3 cellular contexts compared by ENCODE assay signal in genomic region chrX:14984425-14984824, GRCh38.
DNase-seq lines count a peak whose midpoint lies in the region; ATAC-seq, FAIRE-seq and TF ChIP-seq lines count a peak whose summit lies in the region.
"Not testable (repeated sequence)": the region's sequence is repeated elsewhere in the genome, so short reads cannot be mapped to it uniquely, and the experiment has no call there.

No MANE protein-coding gene starts in this region.

- TF ChIP-seq EP300 in A549 (IDR thresholded peaks at IDR 0.05) = not testable (repeated sequence)

- TF ChIP-seq CTCF in A549 (IDR thresholded peaks at IDR 0.05); HEK293 (tag by site-specific recombination; IDR thresholded peaks at IDR 0.05): not testable (repeated sequence)

- not testable (repeated sequence) for H3K36me3 Mint-ChIP-seq in memory B cell

- not testable (repeated sequence) for TF ChIP-seq RAD21 in A549 (conservative IDR thresholded peaks at IDR 0.05 in 1 of 2, IDR thresholded peaks at IDR 0.05 in 1 of 2)

- POLR2A ChIA-PET in A549 (lab: Yijun Ruan, JAX); HEK293 (lab: Yijun Ruan, JAX): not testable (repeated sequence)

- TF ChIP-seq POLR2A in A549 (IDR thresholded peaks at IDR 0.05; ENCODE audit: low read length) = not testable (repeated sequence)

- H3K4me3 Mint-ChIP-seq in memory B cell = not testable (repeated sequence)

- not testable (repeated sequence) for H3K9me3 Mint-ChIP-seq in memory B cell

- H3K36me3 ChIP-seq in HEK293 (ENCODE audit: control insufficient read depth in 2 of 2, insufficient read depth in 1 of 2, low read length in 2 of 2) = not testable (repeated sequence)

- H3K27ac ChIP-seq in A549; HEK293 (ENCODE audit: extremely low read depth, low read depth, low read length): not testable (repeated sequence)

- H3K27me3 Mint-ChIP-seq in memory B cell = not testable (repeated sequence)

- not testable (repeated sequence) for H3K4me3 ChIP-seq in A549; HEK293 (ENCODE audit: low read depth, low read length)

- FAIRE-seq in A549 (lab: Jason Lieb, UNC) = not testable (repeated sequence)

- CTCF ChIA-PET in A549 (lab: Yijun Ruan, JAX) = not testable (repeated sequence)
- CTCF ChIA-PET in HEK293 (lab: Yijun Ruan, JAX) = interaction anchor here (0.7 kb wide), 1 partner anchor 35 kb away, joined by 3 read pairs; no protein-coding TSS in a partner anchor

- ATAC-seq in A549; memory B cell (ENCODE audit: low read depth): not testable (repeated sequence)

- WGBS in A549 (ENCODE audit: missing lambda C conversion rate) = 54% methylated on average over 5 of the region's 5 CpGs

- not testable (repeated sequence) for H3K4me2 ChIP-seq in A549

- H3K9me3 ChIP-seq in A549; HEK293 (ENCODE audit: control insufficient read depth, insufficient read depth, low read depth, low read length): not testable (repeated sequence)

- H3K4me1 ChIP-seq in A549; HEK293 (ENCODE audit: control insufficient read depth, insufficient read depth, low read length): not testable (repeated sequence)

- H3K27ac Mint-ChIP-seq in memory B cell = peak overlapping the region; percentile 56

- DNase-seq in A549 (ENCODE audit: low read depth in 1 of 2, low spot score in 1 of 2); memory B cell (ENCODE audit: low spot score in 2 of 2): not testable (repeated sequence)

- H3K4me1 Mint-ChIP-seq in memory B cell = not testable (repeated sequence)

TF ChIP-seq in A549, 52 proteins besides CTCF, POLR2A, EP300 and RAD21:
- TF ChIP-seq ZC3H11A (IDR thresholded peaks at IDR 0.05) = peak; percentile 61

TF ChIP-seq in HEK293, 187 proteins besides CTCF, POLR2A, EP300 and RAD21:
- TF ChIP-seq ZNF140 (tag by site-specific recombination; IDR thresholded peaks at IDR 0.05) = peak; percentile 15; the same call in 1 of the 2 replicates
- TF ChIP-seq ZNF555 (tag by site-specific recombination; conservative IDR thresholded peaks at IDR 0.05) = peak; percentile 37
- peak; percentile 39 for TF ChIP-seq ZBTB11 (tag by site-specific recombination; conservative IDR thresholded peaks at IDR 0.05; ENCODE audit: low read depth)
- peak; percentile 41 for TF ChIP-seq ZNF426 (tag by site-specific recombination; IDR thresholded peaks at IDR 0.05)
- TF ChIP-seq ZBTB8A (tag by site-specific recombination; IDR thresholded peaks at IDR 0.05) = 0 out of 2 replicates have a peak, but pooled peaks have one; percentile 19
- TF ChIP-seq, protein P1, sequence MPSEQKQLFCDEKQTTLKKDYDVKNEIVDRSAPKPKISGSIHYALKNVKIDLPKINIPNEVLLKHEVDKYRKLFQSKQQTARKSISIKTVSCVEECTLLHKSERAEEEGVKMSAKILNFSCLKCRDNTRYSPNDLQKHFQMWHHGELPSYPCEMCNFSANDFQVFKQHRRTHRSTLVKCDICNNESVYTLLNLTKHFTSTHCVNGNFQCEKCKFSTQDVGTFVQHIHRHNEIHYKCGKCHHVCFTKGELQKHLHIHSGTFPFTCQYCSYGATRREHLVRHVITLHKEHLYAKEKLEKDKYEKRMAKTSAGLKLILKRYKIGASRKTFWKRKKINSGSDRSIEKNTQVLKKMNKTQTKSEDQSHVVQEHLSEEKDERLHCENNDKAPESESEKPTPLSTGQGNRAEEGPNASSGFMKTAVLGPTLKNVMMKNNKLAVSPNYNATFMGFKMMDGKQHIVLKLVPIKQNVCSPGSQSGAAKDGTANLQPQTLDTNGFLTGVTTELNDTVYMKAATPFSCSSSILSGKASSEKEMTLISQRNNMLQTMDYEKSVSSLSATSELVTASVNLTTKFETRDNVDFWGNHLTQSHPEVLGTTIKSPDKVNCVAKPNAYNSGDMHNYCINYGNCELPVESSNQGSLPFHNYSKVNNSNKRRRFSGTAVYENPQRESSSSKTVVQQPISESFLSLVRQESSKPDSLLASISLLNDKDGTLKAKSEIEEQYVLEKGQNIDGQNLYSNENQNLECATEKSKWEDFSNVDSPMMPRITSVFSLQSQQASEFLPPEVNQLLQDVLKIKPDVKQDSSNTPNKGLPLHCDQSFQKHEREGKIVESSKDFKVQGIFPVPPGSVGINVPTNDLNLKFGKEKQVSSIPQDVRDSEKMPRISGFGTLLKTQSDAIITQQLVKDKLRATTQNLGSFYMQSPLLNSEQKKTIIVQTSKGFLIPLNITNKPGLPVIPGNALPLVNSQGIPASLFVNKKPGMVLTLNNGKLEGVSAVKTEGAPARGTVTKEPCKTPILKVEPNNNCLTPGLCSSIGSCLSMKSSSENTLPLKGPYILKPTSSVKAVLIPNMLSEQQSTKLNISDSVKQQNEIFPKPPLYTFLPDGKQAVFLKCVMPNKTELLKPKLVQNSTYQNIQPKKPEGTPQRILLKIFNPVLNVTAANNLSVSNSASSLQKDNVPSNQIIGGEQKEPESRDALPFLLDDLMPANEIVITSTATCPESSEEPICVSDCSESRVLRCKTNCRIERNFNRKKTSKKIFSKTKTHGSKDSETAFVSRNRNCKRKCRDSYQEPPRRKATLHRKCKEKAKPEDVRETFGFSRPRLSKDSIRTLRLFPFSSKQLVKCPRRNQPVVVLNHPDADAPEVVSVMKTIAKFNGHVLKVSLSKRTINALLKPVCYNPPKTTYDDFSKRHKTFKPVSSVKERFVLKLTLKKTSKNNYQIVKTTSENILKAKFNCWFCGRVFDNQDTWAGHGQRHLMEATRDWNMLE (tag by site-specific recombination; conservative IDR thresholded peaks at IDR 0.05; ENCODE audit: low read depth) = peak; percentile 59; the same call in 1 of the 2 replicates
- 0 out of 2 replicates have a peak, but pooled peaks have one; percentile 13 for TF ChIP-seq ZNF623 (tag by site-specific recombination; IDR thresholded peaks at IDR 0.05)
- TF ChIP-seq ZNF394 (tag by site-specific recombination; IDR thresholded peaks at IDR 0.05; ENCODE audit: borderline replicate concordance) = peak; percentile 46; the same call in 1 of the 2 replicates
- 0 out of 2 replicates have a peak, but pooled peaks have one; percentile 50 for TF ChIP-seq ZNF202 (tag by site-specific recombination; IDR thresholded peaks at IDR 0.05; ENCODE audit: borderline replicate concordance)
